8 cellular contexts compared by ENCODE assay signal in genomic region chr11:45805305-45806071, GRCh38.
A peak's percentile ranks its signal among the peaks of the same experiment; 100 is the strongest.
DNase-seq lines count a peak whose midpoint lies in the region; ATAC-seq and TF ChIP-seq lines count a peak whose summit lies in the region.

No MANE protein-coding gene starts in this region.

- H3K4me3 Mint-ChIP-seq in stimulated activated memory B cell treated with anti-CD40 and anti-IgM and Interleukin-4, amounts not matched to agents 10 μg/mL and 1 μg/mL and 100 μg/mL, for 72 hours = peak overlapping the region; percentile 100

- ATAC-seq in stimulated activated memory B cell treated with anti-CD40 and anti-IgM and Interleukin-4, amounts not matched to agents 10 μg/mL and 1 μg/mL and 100 μg/mL, for 72 hours = peak; percentile 64

- H3K27me3 Mint-ChIP-seq in stimulated activated memory B cell treated with anti-CD40 and anti-IgM and Interleukin-4, amounts not matched to agents 10 μg/mL and 1 μg/mL and 100 μg/mL, for 72 hours = no peaks in the 10 kb centered on the region

- peak overlapping the region; percentile 95 for H3K27ac Mint-ChIP-seq in stimulated activated memory B cell treated with anti-CD40 and anti-IgM and Interleukin-4, amounts not matched to agents 10 μg/mL and 1 μg/mL and 100 μg/mL, for 72 hours

- peaks cover 47% of the 10 kb centered on the region for H3K4me1 Mint-ChIP-seq in stimulated activated memory B cell treated with anti-CD40 and anti-IgM and Interleukin-4, amounts not matched to agents 10 μg/mL and 1 μg/mL and 100 μg/mL, for 72 hours

- in situ Hi-C loops in T47D (cut with HindIII; ENCODE audit: low pct_unique_long_range_greater_than_20kb, low sequenced_read_pairs) = no loop called here

- CTCF ChIA-PET in HEK293T (lab: Yijun Ruan, JAX) = no interaction called here

- H3K9me3 Mint-ChIP-seq in stimulated activated memory B cell treated with anti-CD40 and anti-IgM and Interleukin-4, amounts not matched to agents 10 μg/mL and 1 μg/mL and 100 μg/mL, for 72 hours = no peaks in the 10 kb centered on the region

- H3K36me3 Mint-ChIP-seq in stimulated activated memory B cell treated with anti-CD40 and anti-IgM and Interleukin-4, amounts not matched to agents 10 μg/mL and 1 μg/mL and 100 μg/mL, for 72 hours = peaks cover 20% of the 10 kb centered on the region

- POLR2A ChIA-PET in HEK293T (lab: Yijun Ruan, JAX) = interaction anchor here (1.1 to 1.6 kb wide), 3 partner anchors 10 to 41 kb away, joined by 3 to 8 read pairs (median 3); no protein-coding TSS in a partner anchor

- DNase-seq in SIG-M5 treated with dmso at 0.1 percent for 504 hours (lab: John Stamatoyannopoulos, UW; ENCODE audit: unreplicated experiment) (peak; percentile 59), SIG-M5 (lab: John Stamatoyannopoulos, UW) (no peak), HEK293T (ENCODE audit: extremely low spot score) (peak; percentile 26), NCI-H2171 (lab: John Stamatoyannopoulos, UW) (peak; percentile 40), T47D (ENCODE audit: low read depth in 1 of 2, low spot score in 1 of 2) (peak; percentile 31 to 38), kidney tubule cell (ENCODE audit: low spot score) (peak; percentile 70), T1000 (lab: John Stamatoyannopoulos, UW) (no peak)

TF ChIP-seq in HEK293T, 16 proteins besides CTCF, POLR2A, EP300 and RAD21:
- TF ChIP-seq L3MBTL2 (conservative IDR thresholded peaks at IDR 0.05) (0 out of 2 replicates have a peak, but pooled peaks have one; percentile 14), CTBP1 (IDR thresholded peaks at IDR 0.05; ENCODE audit: borderline replicate concordance) (no peak)

Comparison
In these comparisons a context has a peak if more than half of its experiments do, and no peak if none do; other contexts are left out.
1. DNase-seq: peak in SIG-M5 treated with dmso at 0.1 percent for 504 hours (single experiment), HEK293T (single experiment), NCI-H2171 (single experiment), T47D (2 of 2) and kidney tubule cell (single experiment); none in SIG-M5 (single experiment) and T1000 (single experiment).